11 cellular contexts compared by ENCODE assay signal in genomic region chr7:65840446-65840845, GRCh38. TPM values are rescaled to one million over a fixed set of nuclear protein-coding genes. Genes with fewer than 3 reads are reported as not detected.
DNase-seq lines count a peak whose midpoint lies in the region; ATAC-seq, FAIRE-seq and TF ChIP-seq lines count a peak whose summit lies in the region.
"Had no signal": no experiment of that assay in that cellular context is flagged by ENCODE, and none has a peak within 500 bp of the region (broad histone marks: within the 10 kb centered on the region; RNA-seq: fewer than 3 reads in every experiment).

No MANE protein-coding gene starts in this region.

- 16% methylated on average over 4 of the region's 4 CpGs for WGBS in GM12878 (ENCODE audit: insufficient coverage, insufficient replicate concordance, low lambda C conversion rate, missing lambda C conversion rate)

- H3K9ac ChIP-seq in GM12878 (ENCODE audit: control insufficient read depth, insufficient read depth, low read length), result no peak overlapping the region; the same call in 1 of the 2 replicates

- no peaks in the 10 kb centered on the region for H4K20me1 ChIP-seq in GM12878 (ENCODE audit: control insufficient read depth, insufficient read depth)

- H3K36me3 Mint-ChIP-seq in neural crest cell (ENCODE audit: low read depth), result no peaks in the 10 kb centered on the region

- H3K4me3 Mint-ChIP-seq in neural crest cell, result no peak overlapping the region
- H3K4me3 Mint-ChIP-seq: IgD-negative memory B cell had no signal

- H3K79me2 ChIP-seq in GM12878 (ENCODE audit: control insufficient read depth, insufficient read depth, low read length), result no peaks in the 10 kb centered on the region

- RAD21 ChIA-PET in GM12878 (lab: Charles Lee; ENCODE audit: unreplicated experiment), result interaction anchor here (0.7 to 4.0 kb wide), 20 partner anchors 12 to 889 kb away, joined by 3 to 49 read pairs (median 4); no protein-coding TSS in a partner anchor

- no peak for TF ChIP-seq EP300 in GM12878 (IDR thresholded peaks at IDR 0.05; ENCODE audit: borderline replicate concordance in 1 of 2, control insufficient read depth in 1 of 2, low read depth in 2 of 2, low read length in 2 of 2)

- FAIRE-seq in GM12878 (lab: Jason Lieb, UNC) (peak; percentile 49), urothelium cell line (lab: Jason Lieb, UNC) (no peak)

- BruUV-seq in GM12878 (replicated peaks; lab: Mats Ljungman, UMichigan), result no TSS peak

- no peaks in the 10 kb centered on the region for H3K27me3 Mint-ChIP-seq in neural crest cell (ENCODE audit: low read depth)
- H3K27me3 Mint-ChIP-seq: IgD-negative memory B cell had no signal

- no peaks in the 10 kb centered on the region for H3K9me3 ChIP-seq in GM12878 (replicated peaks; ENCODE audit: control insufficient read depth, insufficient read depth, low read length)

- in situ Hi-C loops in GM12878 (cut with MboI), result no loop called here

- intact Hi-C loops in GM12878 (cut with micrococcal nuclease; ENCODE audit: unreplicated experiment), result loop anchor here (1.0 kb wide), 2 partner anchors 105 to 118 kb away; no protein-coding TSS in a partner anchor

- peaks cover 0 to 4% of the 10 kb centered on the region in 2 experiments; a peak in 3 of 4 replicates for H3K36me3 ChIP-seq in GM12878 (ENCODE audit: control insufficient read depth in 2 of 2, insufficient read depth in 2 of 2, low read length in 1 of 2)

- peak; percentile 9 for DNase-seq in GM12865 (ENCODE audit: low read depth)
- DNase-seq in GM12878 (ENCODE audit: low read depth, low spot score), result peak; percentile 39
- DNase-seq in neural crest cell (ENCODE audit: low read depth, low spot score), result peak; percentile 19
- DNase-seq in urothelium cell line (ENCODE audit: low spot score), result no peak
- DNase-seq in HuH-7.5 (ENCODE audit: low spot score), result no peak
- DNase-seq: DMS79; left cardiac atrium; stimulated activated naive CD4-positive, alpha-beta T cell treated with Interleukin-2 at 50 U/mL for 16 hours had no signal

- POLR2A ChIA-PET in GM12878 (lab: Charles Lee), result interaction anchor here (1.2 kb wide), 1 partner anchor 90 kb away, joined by 4 read pairs; no protein-coding TSS in a partner anchor

- H3K4me1 Mint-ChIP-seq in neural crest cell, result no peaks in the 10 kb centered on the region

- peak overlapping the region; percentile 89 for H2AFZ ChIP-seq in GM12878 (ENCODE audit: control insufficient read depth, low read depth, low read length)

- SMC1A ChIA-PET in GM12878 (lab: Charles Lee; ENCODE audit: uncharacterized antibody, unreplicated experiment), result interaction anchor here (0.6 to 6.6 kb wide), 27 partner anchors 11 to 232 kb away, joined by 3 to 44 read pairs (median 4); no protein-coding TSS in a partner anchor

- H3K4me1 ChIP-seq in GM12878 (ENCODE audit: control insufficient read depth, insufficient read depth, low read length), result no peaks in the 10 kb centered on the region

- no peak overlapping the region for H3K4me3 ChIP-seq in GM12865 (ENCODE audit: low read depth, low read length)
- no peak overlapping the region for H3K4me3 ChIP-seq in GM12878

- TF ChIP-seq CTCF in GM12865 (IDR thresholded peaks at IDR 0.05; ENCODE audit: insufficient read depth, low read depth, low read length, missing control alignments) (no peak), GM12878 (IDR thresholded peaks at IDR 0.05 in 2 of 3, conservative IDR thresholded peaks at IDR 0.05 in 1 of 3; ENCODE audit: control insufficient read depth in 2 of 3, extremely low read depth in 1 of 3, insufficient read depth in 1 of 3, low read depth in 3 of 3, low read length in 3 of 3) (peak; percentile 86 to 92 (median 88)), neural crest cell (conservative IDR thresholded peaks at IDR 0.05) (peak; percentile 44)

- H3K4me2 ChIP-seq in GM12878 (ENCODE audit: control insufficient read depth, insufficient read depth), result no peak overlapping the region

- peak; percentile 96 for TF ChIP-seq RAD21 in GM12878 (IDR thresholded peaks at IDR 0.05; ENCODE audit: insufficient read depth, low read depth, low read length)

- H3K27ac Mint-ChIP-seq in neural crest cell (ENCODE audit: unreplicated experiment), result peak overlapping the region; percentile 63
- H3K27ac Mint-ChIP-seq: IgD-negative memory B cell had no signal

- H3K27me3 ChIP-seq in GM12878 (replicated peaks in 1 of 2; ENCODE audit: control insufficient read depth in 2 of 2, insufficient read depth in 2 of 2, low read length in 1 of 2), result no peaks in the 10 kb centered on the region

- no peaks in the 10 kb centered on the region for H3K9me3 Mint-ChIP-seq in neural crest cell
- H3K9me3 Mint-ChIP-seq: IgD-negative memory B cell had no signal

- CTCF ChIA-PET in GM12878 (lab: Yijun Ruan, JAX), result interaction anchor here (0.5 to 6.5 kb wide), 46 partner anchors 8 to 965 kb away, joined by 3 to 75 read pairs (median 5); partner anchors contain the start of gene VKORC1L1

- ATAC-seq in HG03108 (IDR thresholded peaks at IDR 0.05; ENCODE audit: unreplicated experiment) (peak; percentile 88), GM12878 (peak; percentile 100), HG03175 (IDR thresholded peaks at IDR 0.05; ENCODE audit: unreplicated experiment) (no peak)

- no peak for TF ChIP-seq POLR2A in GM12878 (IDR thresholded peaks at IDR 0.05; ENCODE audit: low read depth, low read length)

- no peak overlapping the region for H3K27ac ChIP-seq in GM12878 (ENCODE audit: control insufficient read depth, insufficient read depth)

TF ChIP-seq in GM12878, 131 proteins besides CTCF, POLR2A, EP300 and RAD21 (continues in another document):
- TF ChIP-seq IRF4 (IDR thresholded peaks at IDR 0.05; ENCODE audit: low read depth, low read length) (0 out of 2 replicates have a peak, but pooled peaks have one; percentile 44), EGR1 (IDR thresholded peaks at IDR 0.05; ENCODE audit: borderline replicate concordance in 1 of 2, low read depth in 2 of 2, low read length in 2 of 2) (no peak), NFIC (IDR thresholded peaks at IDR 0.05; ENCODE audit: low read depth, low read length) (no peak), NRF1 (conservative IDR thresholded peaks at IDR 0.05; ENCODE audit: low read depth, low read length) (no peak), ZNF687 (IDR thresholded peaks at IDR 0.05) (no peak; the same call in 1 of the 2 replicates), SREBF1 (IDR thresholded peaks at IDR 0.05; ENCODE audit: low read length) (no peak), CREM (IDR thresholded peaks at IDR 0.05; ENCODE audit: low read depth) (no peak)

RNA-seq across cellular contexts. Expression of gene VKORC1L1, which starts 32.4 kb away (rescaled TPM):
- 13.4 and 14.5 TPM in 2 replicates for total RNA-seq in GM12878 (2013; cell fraction: nucleolus; rRNA removed)
- total RNA-seq in GM12878 (2014; rRNA removed), result 8.6 and 9.1 TPM in 2 replicates
- total RNA-seq in GM12878 (2014; rRNA removed; fragmentation: Illumina TruSeq; extraction: Trizol), result 7.8 and 8.0 TPM in 2 replicates
- 15.0 and 16.1 TPM in 2 replicates for total RNA-seq in GM12878 (2021)
- polyA plus RNA-seq in GM12878 (2011; ENCODE audit: low read depth), result 2.6 TPM
- polyA plus RNA-seq in GM12878 (2011; rRNA removed), result 17.4 and 17.5 TPM in 2 replicates
- polyA plus RNA-seq in GM12878 (2011; cell fraction: cytosol; rRNA removed), result 8.1 and 9.4 TPM in 2 replicates
- 3.0 and 3.4 TPM in 2 replicates for polyA plus RNA-seq in GM12878 (2011; cell fraction: nucleus; rRNA removed)
- polyA plus RNA-seq in GM12878 (2012), result 5.6 and 7.6 TPM in 2 replicates
- polyA plus RNA-seq in GM12878 (2014; fragmentation: Illumina TruSeq; extraction: Trizol), result 15.6 and 18.1 TPM in 2 replicates
- polyA plus RNA-seq in GM12878 (2014; fragmentation: Nextera tagmentation; extraction: Ambion mirVana), result 1 to 10 TPM; 3.3 to 4.7 TPM
- 10.9 and 15.2 TPM in 2 replicates for polyA plus RNA-seq in GM12878 (2014; rRNA removed)
- 10 to 100 TPM in 1 of 2 experiments, 1 to 10 TPM in 1; 9.8 to 18.8 TPM for polyA plus RNA-seq in GM12878 (2016; fragmentation: Nextera tagmentation; extraction: Ambion mirVana)
- polyA minus RNA-seq in GM12878 (2011; rRNA and poly(A)+ RNA removed), result 14.2 and 15.4 TPM in 2 replicates
- 8.3 and 8.8 TPM in 2 replicates for polyA minus RNA-seq in GM12878 (2011; cell fraction: cytosol; rRNA and poly(A)+ RNA removed)
- polyA minus RNA-seq in GM12878 (2011; cell fraction: nucleus; rRNA and poly(A)+ RNA removed), result 1.3 and 3.8 TPM in 2 replicates
- total RNA-seq in neural crest cell, result 33.6 and 33.9 TPM in 2 replicates

Comparison
In these comparisons a context has a peak if more than half of its experiments do, and no peak if none do; other contexts are left out.
1. DNase-seq: peak in GM12865 (single experiment), GM12878 (single experiment) and neural crest cell (single experiment); none in urothelium cell line (single experiment) and HuH-7.5 (single experiment).